Comparison of ENCODE assay signal across 30 cellular contexts in genomic region chr11:19954899-19955298, GRCh38.
DNase-seq lines count a peak whose midpoint lies in the region; ATAC-seq, FAIRE-seq and TF ChIP-seq lines count a peak whose summit lies in the region.
"Had no signal": no experiment of that assay in that cellular context is flagged by ENCODE, and none has a peak within 500 bp of the region (broad histone marks: within the 10 kb centered on the region; RNA-seq: fewer than 3 reads in every experiment).

No MANE protein-coding gene starts in this region.

- H2AFZ ChIP-seq in hepatocyte: no peak overlapping the region
- no peak overlapping the region for H2AFZ ChIP-seq in neural progenitor cell (replicated peaks)
- H2AFZ ChIP-seq: GM23338 had no signal

- H3K36me3 Mint-ChIP-seq in WTC11 (peaks cover 7% of the 10 kb centered on the region; the same call in 1 of the 2 replicates), neural progenitor cell (peaks cover 8% of the 10 kb centered on the region), T-cell (no peaks in the 10 kb centered on the region)
- H3K36me3 Mint-ChIP-seq: activated CD4-positive, alpha-beta memory T cell treated with anti-CD3 and anti-CD28 coated beads for 36 hours; CD14-positive monocyte; stimulated activated memory B cell treated with anti-CD40 and anti-IgM and Interleukin-4, amounts not matched to agents 10 μg/mL and 1 μg/mL and 100 μg/mL, for 72 hours had no signal

- TF ChIP-seq EP300 in A549 (IDR thresholded peaks at IDR 0.05): no peak

- H3K27ac Mint-ChIP-seq in WTC11 (no peak overlapping the region), neural progenitor cell (no peak overlapping the region), T-cell (no peak overlapping the region)
- H3K27ac Mint-ChIP-seq: activated CD4-positive, alpha-beta memory T cell treated with anti-CD3 and anti-CD28 coated beads for 36 hours; activated T-helper 17 cell treated with anti-CD3 and anti-CD28 coated beads, Interleukin-2, amount 50 U/mL, for 72 hours; CD14-positive monocyte; GM23338; stimulated activated memory B cell treated with anti-CD40 and anti-IgM and Interleukin-4, amounts not matched to agents 10 μg/mL and 1 μg/mL and 100 μg/mL, for 72 hours had no signal

- TF ChIP-seq CTCF in A549 (IDR thresholded peaks at IDR 0.05) (no peak), WTC11 (IDR thresholded peaks at IDR 0.05) (no peak), hepatocyte (IDR thresholded peaks at IDR 0.05; ENCODE audit: poor library complexity) (no peak), neural progenitor cell (IDR thresholded peaks at IDR 0.05) (no peak), uterus (IDR thresholded peaks at IDR 0.05) (no peak)

- H3K4me1 Mint-ChIP-seq in WTC11: peaks cover 57% of the 10 kb centered on the region
- peaks cover 35% of the 10 kb centered on the region for H3K4me1 Mint-ChIP-seq in neural progenitor cell
- peaks cover 7 to 9% (median 8%) of the 10 kb centered on the region in 3 donors for H3K4me1 Mint-ChIP-seq in T-cell

- peaks cover 15% of the 10 kb centered on the region for H3F3A ChIP-seq in neural progenitor cell (ENCODE audit: low read depth)

- TF ChIP-seq POLR2A in A549 (IDR thresholded peaks at IDR 0.05; ENCODE audit: low read length) (no peak), uterus (IDR thresholded peaks at IDR 0.05) (no peak)

- no peaks in the 10 kb centered on the region for H3K27me3 Mint-ChIP-seq in WTC11 (ENCODE audit: low read depth)
- H3K27me3 Mint-ChIP-seq in neural progenitor cell (ENCODE audit: insufficient read depth, low read depth): peaks cover 2% of the 10 kb centered on the region
- H3K27me3 Mint-ChIP-seq in T-cell: peaks cover 10 to 13% of the 10 kb centered on the region in 2 donors

- H3K9ac ChIP-seq in neural progenitor cell: no peak overlapping the region

- H3K4me3 Mint-ChIP-seq in WTC11 (no peak overlapping the region), neural progenitor cell (no peak overlapping the region), T-cell (no peak overlapping the region)
- H3K4me3 Mint-ChIP-seq: activated CD4-positive, alpha-beta memory T cell treated with anti-CD3 and anti-CD28 coated beads for 36 hours; activated T-helper 17 cell treated with anti-CD3 and anti-CD28 coated beads, Interleukin-2, amount 50 U/mL, for 72 hours; CD14-positive monocyte; GM23338; nephron; stimulated activated memory B cell treated with anti-CD40 and anti-IgM and Interleukin-4, amounts not matched to agents 10 μg/mL and 1 μg/mL and 100 μg/mL, for 72 hours had no signal

- no peak for ATAC-seq in A549
- no peak for ATAC-seq in WTC11
- ATAC-seq in T-cell (replicated peaks in 1 of 4): no peak
- ATAC-seq: activated CD4-positive, CD25-positive, alpha-beta regulatory T cell treated with anti-CD3 and anti-CD28 coated beads, Interleukin-2, amount 50 U/mL, for 24 hours; activated T-helper 17 cell treated with anti-CD3 and anti-CD28 coated beads, Interleukin-2, amount 50 U/mL, for 72 hours; GM23338; lower lobe of right lung; stimulated activated memory B cell treated with anti-CD40 and anti-IgM and Interleukin-4, amounts not matched to agents 10 μg/mL and 1 μg/mL and 100 μg/mL, for 72 hours; upper lobe of right lung had no signal

- H4K20me1 ChIP-seq in hepatocyte (ENCODE audit: insufficient read depth, poor library complexity, severe bottlenecking) (no peaks in the 10 kb centered on the region), neural progenitor cell (ENCODE audit: low read depth) (no peaks in the 10 kb centered on the region)

- H3K4me1 ChIP-seq in A549 (peaks cover 41% of the 10 kb centered on the region), hepatocyte (ENCODE audit: insufficient read depth) (peaks cover 29% of the 10 kb centered on the region), neural progenitor cell (peaks cover 22% of the 10 kb centered on the region), uterus (no peaks in the 10 kb centered on the region)

- no peaks in the 10 kb centered on the region for H3K79me2 ChIP-seq in hepatocyte
- no peaks in the 10 kb centered on the region for H3K79me2 ChIP-seq in neural progenitor cell (ENCODE audit: low read depth)

- H3K9me3 ChIP-seq in A549 (no peaks in the 10 kb centered on the region), hepatocyte (ENCODE audit: low read depth) (no peaks in the 10 kb centered on the region), neural progenitor cell (ENCODE audit: low read depth) (no peaks in the 10 kb centered on the region), uterus (no peaks in the 10 kb centered on the region)
- H3K9me3 ChIP-seq: esophagus muscularis mucosa, lower lobe of right lung, SJCRH30, upper lobe of right lung had no signal

- CTCF ChIA-PET in A549 (lab: Yijun Ruan, JAX): no interaction called here
- CTCF ChIA-PET in WTC11 (lab: Charles Lee): no interaction called here
- CTCF ChIA-PET in T-cell (lab: Charles Lee): no interaction called here

- FAIRE-seq in A549 (lab: Jason Lieb, UNC): no peak
- FAIRE-seq: islet of Langerhans had no signal

- H3K9me3 Mint-ChIP-seq in WTC11: no peaks in the 10 kb centered on the region
- H3K9me3 Mint-ChIP-seq in neural progenitor cell: no peaks in the 10 kb centered on the region
- no peaks in the 10 kb centered on the region for H3K9me3 Mint-ChIP-seq in T-cell
- H3K9me3 Mint-ChIP-seq: activated CD4-positive, alpha-beta memory T cell treated with anti-CD3 and anti-CD28 coated beads for 36 hours; activated T-helper 17 cell treated with anti-CD3 and anti-CD28 coated beads, Interleukin-2, amount 50 U/mL, for 72 hours; GM23338; nephron; stimulated activated memory B cell treated with anti-CD40 and anti-IgM and Interleukin-4, amounts not matched to agents 10 μg/mL and 1 μg/mL and 100 μg/mL, for 72 hours had no signal

- H3K36me3 ChIP-seq in hepatocyte (replicated peaks; ENCODE audit: insufficient read depth, low read depth) (no peaks in the 10 kb centered on the region), neural progenitor cell (no peaks in the 10 kb centered on the region), uterus (no peaks in the 10 kb centered on the region)
- H3K36me3 ChIP-seq: upper lobe of right lung had no signal

- DNase-seq in A549 (ENCODE audit: low read depth in 1 of 2, low spot score in 1 of 2): peak in 1 of 2 experiments; percentile 33
- peak; percentile 31 for DNase-seq in EL
- no peak for DNase-seq in WTC11 (ENCODE audit: low spot score)
- DNase-seq in hepatocyte (ENCODE audit: low spot score): peak; percentile 35
- DNase-seq in neural progenitor cell (ENCODE audit: low spot score): no peak
- DNase-seq in stimulated activated CD4-positive, alpha-beta T cell treated with anti-CD3 and anti-CD28 coated beads, Interleukin-4, amount 100 ng/mL, for 1 hour: no peak
- DNase-seq in T-cell: no peak
- no peak for DNase-seq in uterus
- DNase-seq: activated CD4-positive, alpha-beta memory T cell treated with anti-CD3 and anti-CD28 coated beads for 36 hours; activated CD8-positive, alpha-beta memory T cell treated with anti-CD3 and anti-CD28 coated beads, Interleukin-2, amount 50 U/mL, for 4 hours; activated naive CD4-positive, alpha-beta T cell treated with anti-CD3 and anti-CD28 coated beads, Interleukin-2, amount 50 U/mL, for 16 hours; amniotic stem cell; cortex of kidney; Kasumi-1; lower lobe of right lung; NCI-H1092; NCI-H187; SJCRH30; stimulated activated CD4-positive, alpha-beta T cell treated with anti-CD3 and anti-CD28 coated beads, Interleukin-12 subunit alpha, Interleukin-12 subunit beta, amount 100 ng/mL, for 4 hours; stimulated activated CD4-positive, alpha-beta T cell treated with anti-CD3 and anti-CD28 coated beads, Interleukin-4, amount 100 ng/mL, for 4 hours; T-helper 1 cell; upper lobe of right lung had no signal

- POLR2A ChIA-PET in A549 (lab: Yijun Ruan, JAX) (no interaction called here), WTC11 (lab: Charles Lee) (no interaction called here), T-cell (lab: Charles Lee) (no interaction called here)

- H3K9me2 ChIP-seq in hepatocyte (replicated peaks; ENCODE audit: insufficient read depth): no peaks in the 10 kb centered on the region

- H3K27ac ChIP-seq in A549 (peak overlapping the region; percentile 64 to 79; a peak in 4 of 6 replicates), hepatocyte (no peak overlapping the region), neural progenitor cell (no peak overlapping the region), uterus (no peak overlapping the region)
- H3K27ac ChIP-seq: lower lobe of right lung, SJCRH30, upper lobe of right lung had no signal

- intact Hi-C loops in uterus (cut with DNase I; ENCODE audit: low total_unique reads): no loop called here

- H3K27me3 ChIP-seq in hepatocyte: no peaks in the 10 kb centered on the region
- no peaks in the 10 kb centered on the region for H3K27me3 ChIP-seq in neural progenitor cell
- no peaks in the 10 kb centered on the region for H3K27me3 ChIP-seq in uterus
- H3K27me3 ChIP-seq: esophagus muscularis mucosa, SJCRH30, upper lobe of right lung had no signal

- H3K4me2 ChIP-seq in A549: peak overlapping the region; percentile 13; the same call in 1 of the 3 replicates
- no peak overlapping the region for H3K4me2 ChIP-seq in hepatocyte
- H3K4me2 ChIP-seq in neural progenitor cell: no peak overlapping the region
- H3K4me2 ChIP-seq: GM23338 had no signal

- H3K4me3 ChIP-seq in A549: no peak overlapping the region
- H3K4me3 ChIP-seq in hepatocyte: no peak overlapping the region
- no peak overlapping the region for H3K4me3 ChIP-seq in neural progenitor cell
- H3K4me3 ChIP-seq in uterus: no peak overlapping the region
- H3K4me3 ChIP-seq: esophagus muscularis mucosa, GM23338, lower lobe of right lung, SJCRH30, upper lobe of right lung had no signal

- no peak for TF ChIP-seq RAD21 in A549 (conservative IDR thresholded peaks at IDR 0.05 in 1 of 2, IDR thresholded peaks at IDR 0.05 in 1 of 2)

TF ChIP-seq in A549, 52 proteins besides CTCF, POLR2A, EP300 and RAD21:
- no peak for TF ChIP-seq NR3C1 (IDR thresholded peaks at IDR 0.05)
- no peak for TF ChIP-seq HOXA7 (CRISPR knock-in tag; IDR thresholded peaks at IDR 0.05)

Comparison
In these comparisons a context has a peak if more than half of its experiments do, and no peak if none do; other contexts are left out.
1. DNase-seq: peak in EL (single experiment) and hepatocyte (single experiment); none in WTC11 (single experiment), neural progenitor cell (single experiment), stimulated activated CD4-positive, alpha-beta T cell treated with anti-CD3 and anti-CD28 coated beads, Interleukin-4, amount 100 ng/mL, for 1 hour (single experiment), T-cell (0 of 34) and uterus (0 of 2).
2. H3K27ac ChIP-seq: peak in A549 (2 of 2); none in hepatocyte (single experiment), neural progenitor cell (single experiment) and uterus (0 of 2).